Comparison of ENCODE assay signal across 11 cellular contexts in the genomic region with DNA sequence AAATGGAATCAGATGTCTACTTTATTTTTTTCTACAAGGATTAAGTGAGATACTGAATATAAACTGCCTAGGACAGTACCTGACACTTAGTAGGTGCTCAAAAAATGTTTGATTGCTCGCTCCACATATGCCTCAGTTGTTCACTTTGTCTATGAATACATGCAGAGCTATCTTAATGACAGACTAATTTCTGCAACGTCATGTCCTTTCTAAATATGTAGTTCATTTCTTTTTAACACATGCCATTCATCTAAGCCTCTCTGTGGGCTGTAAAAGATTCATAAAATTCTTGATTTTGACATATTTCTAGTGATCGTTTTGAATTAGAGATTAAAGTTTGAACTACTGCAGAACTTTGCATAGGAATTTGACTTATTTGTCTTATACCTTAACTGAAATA.
"Had no signal": no experiment of that assay in that cellular context is flagged by ENCODE, and none has a peak within 500 bp of the region (broad histone marks: within the 10 kb centered on the region; RNA-seq: fewer than 3 reads in every experiment).

No MANE protein-coding gene starts in this region.

- H3K36me3 ChIP-seq: HAP-1 had no signal

- ATAC-seq: GM23338, HCT116 had no signal

- H3K4me2 ChIP-seq: GM23338 had no signal

- H3K4me1 ChIP-seq: HAP-1 had no signal

- H3K27ac ChIP-seq: GM23248 had no signal

- DNase-seq: GM23248, GOT3, H7, H9, HCEC 1CT, HFFc6 had no signal

- FAIRE-seq: H1, H54 had no signal

- H3K4me3 ChIP-seq: GM23248, GM23338, HAP-1 had no signal

- H3K9ac ChIP-seq: GM23248 had no signal

- H2AFZ ChIP-seq: GM23248, GM23338 had no signal
